Comparison of ENCODE assay signal across 10 cellular contexts in the genomic region with DNA sequence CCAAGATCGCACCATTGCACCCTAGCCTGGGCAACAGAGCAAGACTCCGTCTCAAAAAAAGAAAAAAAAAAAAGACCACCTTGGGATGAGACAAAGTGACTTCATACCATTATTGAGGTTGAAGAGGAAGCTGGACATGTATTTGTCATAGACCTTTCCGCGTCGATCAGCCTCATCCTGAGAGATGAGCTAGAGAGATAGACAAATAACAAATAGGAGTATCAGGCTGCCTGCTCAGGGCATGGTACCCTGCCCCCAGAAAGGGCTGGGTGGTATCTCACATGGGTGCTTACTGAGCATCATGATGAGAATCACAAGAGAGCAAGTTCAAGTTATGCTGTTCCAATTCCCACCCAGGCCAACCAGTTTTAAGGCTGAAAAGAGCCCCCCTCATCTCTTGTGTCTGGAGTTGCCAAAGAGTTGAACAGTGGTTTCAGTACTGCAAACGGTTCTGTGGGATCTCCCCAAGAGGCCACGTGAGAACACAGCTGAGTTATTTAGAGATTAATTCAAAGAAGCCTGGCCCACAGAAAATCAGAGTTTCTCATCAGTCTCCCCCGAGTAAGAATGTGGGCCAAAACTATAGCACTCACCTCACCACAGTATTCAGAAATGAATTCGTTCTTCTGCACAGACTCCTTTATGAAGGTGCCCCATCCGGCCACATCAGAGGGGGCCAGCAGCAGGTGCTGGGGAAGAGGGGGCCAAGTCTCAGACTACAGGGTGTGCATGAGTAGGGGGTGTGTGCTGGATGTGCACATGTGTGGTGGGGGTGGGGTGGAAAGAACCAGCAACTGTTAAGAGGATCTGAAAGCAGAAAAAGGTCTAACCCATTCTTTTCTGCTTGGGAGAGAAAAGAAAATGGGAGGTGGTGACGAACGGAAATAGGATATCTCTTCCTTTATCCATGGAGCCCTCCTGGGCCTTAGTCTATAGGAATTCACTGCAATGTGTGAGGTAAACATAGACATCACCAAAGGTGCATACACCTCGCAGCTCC. TPM values are rescaled to one million over a fixed set of nuclear protein-coding genes. Genes with fewer than 3 reads are reported as not detected.
DNase-seq lines count a peak whose midpoint lies in the region; ATAC-seq, FAIRE-seq and TF ChIP-seq lines count a peak whose summit lies in the region.
"Had no signal": no experiment of that assay in that cellular context is flagged by ENCODE, and none has a peak within 500 bp of the region (broad histone marks: within the 10 kb centered on the region; RNA-seq: fewer than 3 reads in every experiment).

No MANE protein-coding gene starts in this region.

- no peaks in the 10 kb centered on the region for H3K27me3 Mint-ChIP-seq in memory B cell
- peaks cover 0 to 1% (median 0%) of the 10 kb centered on the region in 3 donors for H3K27me3 Mint-ChIP-seq in immature natural killer cell (ENCODE audit: low read depth in 3 of 3)

- peak overlapping the region; percentile 69 for H3K4me3 Mint-ChIP-seq in memory B cell
- H3K4me3 Mint-ChIP-seq in immature natural killer cell = no peak overlapping the region

- peaks cover 0 to 45% (median 13%) of the 10 kb centered on the region in 6 donors for H3K4me1 ChIP-seq in spleen
- H3K4me1 ChIP-seq: A549 had no signal

- H3K36me3 Mint-ChIP-seq in memory B cell (peaks cover 34% of the 10 kb centered on the region), immature natural killer cell (peaks cover 47 to 79% (median 49%) of the 10 kb centered on the region in 3 donors)

- TF ChIP-seq POLR2A in spleen (IDR thresholded peaks at IDR 0.05) = no peak

- peaks cover 8 to 100% (median 96%) of the 10 kb centered on the region in 6 donors for H3K36me3 ChIP-seq in spleen

- no peak overlapping the region for H3K4me3 ChIP-seq in spleen
- H3K4me3 ChIP-seq: A549 had no signal

- DNase-seq in activated CD4-positive, CD25-positive, alpha-beta regulatory T cell (lab: John Stamatoyannopoulos, UW) = no peak
- DNase-seq in memory B cell (ENCODE audit: low spot score in 2 of 2) = no peak
- no peak for DNase-seq in frontal cortex (ENCODE audit: low spot score in 2 of 2)
- no peak for DNase-seq in spleen
- no peak for DNase-seq in immature natural killer cell

- 73 to 85% (median 75%) methylated on average over 13 of the region's 13 CpGs for WGBS in spleen, 5 donors

- no peaks in the 10 kb centered on the region for H3K27me3 ChIP-seq in spleen (replicated peaks in 1 of 7)

- H3K9me3 Mint-ChIP-seq in memory B cell (no peaks in the 10 kb centered on the region), immature natural killer cell (no peaks in the 10 kb centered on the region)

- ATAC-seq in activated CD4-positive, CD25-positive, alpha-beta regulatory T cell treated with anti-CD3 and anti-CD28 coated beads, Interleukin-2, amount 50 U/mL, for 24 hours = peak; percentile 92
- ATAC-seq in GM21381 (IDR thresholded peaks at IDR 0.05; ENCODE audit: unreplicated experiment) (peak; percentile 66), HG03280 (IDR thresholded peaks at IDR 0.05; ENCODE audit: unreplicated experiment) (peak; percentile 70), memory B cell (ENCODE audit: low read depth) (peak; percentile 83)
- ATAC-seq: A549 had no signal

- no peaks in the 10 kb centered on the region for H3K9me3 ChIP-seq in spleen
- H3K9me3 ChIP-seq: A549 had no signal

- peak overlapping the region in 4 of 8 donors; percentile 1 to 36 (median 19) for H3K27ac ChIP-seq in spleen
- H3K27ac ChIP-seq: A549 had no signal

- TF ChIP-seq CTCF in spleen (IDR thresholded peaks at IDR 0.05 in 8 of 11, conservative IDR thresholded peaks at IDR 0.05 in 3 of 11) = no peak

- H3K4me1 Mint-ChIP-seq in memory B cell (peaks cover 32% of the 10 kb centered on the region), immature natural killer cell (peaks cover 25 to 32% of the 10 kb centered on the region in 2 donors)

- intact Hi-C loops in spleen (cut with DNase I; ENCODE audit: low total_unique reads) = no loop called here

- no peak for FAIRE-seq in frontal cortex (lab: Jason Lieb, UNC)
- FAIRE-seq: A549, astrocyte had no signal

- H3K27ac Mint-ChIP-seq in memory B cell = peak overlapping the region; percentile 91
- no peak overlapping the region for H3K27ac Mint-ChIP-seq in immature natural killer cell

RNA-seq across cellular contexts. Expression of gene CNTNAP1, which starts 22.5 kb away (rescaled TPM):
- total RNA-seq in frontal cortex (5.3 TPM), spleen (10 to 100 TPM in 3 of 7 donors, 1 to 10 TPM in 4; 3.9 to 11.2 (median 7.5) TPM)
- polyA plus RNA-seq in spleen (1 to 10 TPM; 1.1 to 3.1 (median 1.6) TPM), immature natural killer cell (under 1 TPM in 1 of 3 donors, not detected in 2; 0.73 TPM)

RNA-seq across cellular contexts. Expression of gene CCR10, which starts 23.2 kb away (rescaled TPM):
- total RNA-seq in frontal cortex (0.41 TPM), spleen (1 to 10 TPM in 5 of 7 donors, under 1 TPM in 2; 0.51 to 4.7 (median 2.0) TPM)
- polyA plus RNA-seq in spleen (1 to 10 TPM in 1 of 3 donors, under 1 TPM in 2; 0.71 to 1.1 (median 0.76) TPM), immature natural killer cell (under 1 TPM in 2 of 3 donors, not detected in 1; 0.17 to 0.26 TPM)

RNA-seq across cellular contexts. Expression of gene PLEKHH3, which starts 28.0 kb away (rescaled TPM):
- total RNA-seq in frontal cortex (2.0 TPM), spleen (10 to 100 TPM; 10.8 to 19.5 (median 14.6) TPM)
- polyA plus RNA-seq in spleen (10 to 100 TPM in 2 of 3 donors, 1 to 10 TPM in 1; 9.4 to 16.0 (median 13.1) TPM), immature natural killer cell (not detected)

RNA-seq across cellular contexts. Expression of gene EZH1, which starts 40.0 kb away (rescaled TPM):
- 24.9 TPM for total RNA-seq in frontal cortex
- 100 to 1,000 TPM in 1 of 7 donors, 10 to 100 TPM in 6; 62.3 to 104 (median 75.5) TPM for total RNA-seq in spleen
- polyA plus RNA-seq in spleen = 10 to 100 TPM; 24.1 to 27.9 (median 27.1) TPM
- polyA plus RNA-seq in immature natural killer cell = 10 to 100 TPM in 2 of 3 donors, 1 to 10 TPM in 1; 9.8 to 32.3 (median 19.5) TPM

RNA-seq across cellular contexts. Expression of gene TUBG2, which starts 45.7 kb away (rescaled TPM):
- 8.2 TPM for total RNA-seq in frontal cortex
- total RNA-seq in spleen = 10 to 100 TPM; 13.8 to 24.9 (median 16.6) TPM
- polyA plus RNA-seq in spleen = 10 to 100 TPM in 1 of 3 donors, 1 to 10 TPM in 2; 4.9 to 12.5 (median 8.4) TPM
- 1 to 10 TPM; 1.3 to 4.0 (median 3.4) TPM for polyA plus RNA-seq in immature natural killer cell
